Comparison of ENCODE assay signal across 4 cellular contexts in the genomic region with DNA sequence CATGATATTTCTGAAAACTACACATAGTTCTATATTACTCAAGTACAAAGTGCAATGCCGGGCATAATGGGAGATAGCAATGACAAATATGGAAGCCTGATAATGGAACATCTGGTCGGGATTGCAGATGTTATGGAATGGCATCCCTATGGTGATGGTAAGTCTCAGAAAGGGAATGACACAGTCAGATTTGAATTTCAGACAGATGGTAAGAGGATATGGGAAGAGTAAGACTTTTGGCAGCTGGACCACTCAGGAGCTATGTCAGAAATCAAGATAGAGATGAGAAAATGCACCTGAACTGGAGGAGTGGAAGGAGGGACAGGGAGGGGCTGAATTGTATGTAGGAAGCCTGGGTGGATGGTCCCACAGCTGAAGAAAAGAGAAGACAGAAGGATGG.
"Had no signal": no experiment of that assay in that cellular context is flagged by ENCODE, and none has a peak within 500 bp of the region (broad histone marks: within the 10 kb centered on the region; RNA-seq: fewer than 3 reads in every experiment).

No MANE protein-coding gene starts in this region.

- H3K27ac Mint-ChIP-seq: IgD-negative memory B cell had no signal

- H3K4me3 ChIP-seq: K562 had no signal

- DNase-seq: IMR-90 had no signal

- H3K27ac ChIP-seq: HL-60 had no signal

- H3K4me3 Mint-ChIP-seq: IgD-negative memory B cell had no signal

- H3K27me3 Mint-ChIP-seq: IgD-negative memory B cell had no signal
